ENCODE assay signal across 10 cellular contexts in genomic region chr3:134427400-134428111, GRCh38. TPM values are rescaled to one million over a fixed set of nuclear protein-coding genes. Genes with fewer than 3 reads are reported as not detected.
DNase-seq lines count a peak whose midpoint lies in the region; ATAC-seq and TF ChIP-seq lines count a peak whose summit lies in the region.
"Had no signal": no experiment of that assay in that cellular context is flagged by ENCODE, and none has a peak within 500 bp of the region (broad histone marks: within the 10 kb centered on the region; RNA-seq: fewer than 3 reads in every experiment).

No MANE protein-coding gene starts in this region.

- H3K4me1 Mint-ChIP-seq in activated CD4-positive, alpha-beta T cell treated with anti-CD3 and anti-CD28 coated beads, Interleukin-2, amount 10 ng/mL, durations not matched to agents 24 days and 14 days, result no peaks in the 10 kb centered on the region
- no peaks in the 10 kb centered on the region for H3K4me1 Mint-ChIP-seq in activated CD4-positive, alpha-beta T cell treated with anti-CD3 and anti-CD28 coated beads for 36 hours

- no peak overlapping the region for H3K4me3 Mint-ChIP-seq in activated CD4-positive, alpha-beta T cell treated with anti-CD3 and anti-CD28 coated beads, Interleukin-2, amount 10 ng/mL, durations not matched to agents 24 days and 14 days
- H3K4me3 Mint-ChIP-seq in activated CD4-positive, alpha-beta T cell treated with anti-CD3 and anti-CD28 coated beads for 36 hours, result no peak overlapping the region

- no peaks in the 10 kb centered on the region for H3K9me3 ChIP-seq in WERI-Rb-1 (ENCODE audit: severe bottlenecking)

- TF ChIP-seq CTCF in WERI-Rb-1 (IDR thresholded peaks at IDR 0.05; ENCODE audit: low read depth, low read length), result no peak

- H3K4me3 ChIP-seq in WERI-Rb-1 (ENCODE audit: low read depth, low read length), result no peak overlapping the region

- peak; percentile 40 for DNase-seq in activated CD4-positive, alpha-beta T cell treated with anti-CD3 and anti-CD28 coated beads, Interleukin-2, amount 10 ng/mL, durations not matched to agents 24 days and 14 days
- no peak for DNase-seq in activated CD4-positive, alpha-beta T cell treated with anti-CD3 and anti-CD28 coated beads for 36 hours
- DNase-seq in WERI-Rb-1, result no peak
- peak; percentile 27 for DNase-seq in iPS-NIHi7 (ENCODE audit: extremely low spot score)
- DNase-seq in GDM1 (lab: John Stamatoyannopoulos, UW), result no peak
- DNase-seq in SK-N-DZ (ENCODE audit: low spot score), result no peak
- DNase-seq: MM.1S had no signal

- no peaks in the 10 kb centered on the region for H3K36me3 Mint-ChIP-seq in activated CD4-positive, alpha-beta T cell treated with anti-CD3 and anti-CD28 coated beads, Interleukin-2, amount 10 ng/mL, durations not matched to agents 24 days and 14 days (ENCODE audit: low read depth)
- no peaks in the 10 kb centered on the region for H3K36me3 Mint-ChIP-seq in activated CD4-positive, alpha-beta T cell treated with anti-CD3 and anti-CD28 coated beads for 36 hours (ENCODE audit: low read depth)

- H3K27ac Mint-ChIP-seq in activated CD4-positive, alpha-beta T cell treated with anti-CD3 and anti-CD28 coated beads, Interleukin-2, amount 10 ng/mL, durations not matched to agents 24 days and 14 days, result no peak overlapping the region
- no peak overlapping the region for H3K27ac Mint-ChIP-seq in activated CD4-positive, alpha-beta T cell treated with anti-CD3 and anti-CD28 coated beads for 36 hours

- H3K27me3 Mint-ChIP-seq in activated CD4-positive, alpha-beta T cell treated with anti-CD3 and anti-CD28 coated beads, Interleukin-2, amount 10 ng/mL, durations not matched to agents 24 days and 14 days, result peaks cover 10% of the 10 kb centered on the region
- H3K27me3 Mint-ChIP-seq in activated CD4-positive, alpha-beta T cell treated with anti-CD3 and anti-CD28 coated beads for 36 hours, result peaks cover 6% of the 10 kb centered on the region

- intact Hi-C loops in activated CD4-positive, alpha-beta T cell treated with anti-CD3 and anti-CD28 coated beads, Interleukin-2, amount 10 ng/mL, durations not matched to agents 24 days and 14 days (cut with micrococcal nuclease), result no loop called here
- intact Hi-C loops in activated CD4-positive, alpha-beta T cell treated with anti-CD3 and anti-CD28 coated beads for 36 hours (cut with DNase I, micrococcal nuclease), result no loop called here

- H3K27ac ChIP-seq in WERI-Rb-1 (peak overlapping the region; percentile 84), temporal lobe (ENCODE audit: low read depth, low read length) (peak overlapping the region; percentile 14)
- H3K27ac ChIP-seq: 22Rv1 had no signal

- no peaks in the 10 kb centered on the region for H3K27me3 ChIP-seq in WERI-Rb-1 (ENCODE audit: insufficient read depth, low read depth, severe bottlenecking)

- H3K9me3 Mint-ChIP-seq in activated CD4-positive, alpha-beta T cell treated with anti-CD3 and anti-CD28 coated beads, Interleukin-2, amount 10 ng/mL, durations not matched to agents 24 days and 14 days, result no peaks in the 10 kb centered on the region
- H3K9me3 Mint-ChIP-seq in activated CD4-positive, alpha-beta T cell treated with anti-CD3 and anti-CD28 coated beads for 36 hours (ENCODE audit: low read depth), result no peaks in the 10 kb centered on the region

- ATAC-seq in activated CD4-positive, alpha-beta T cell treated with anti-CD3 and anti-CD28 coated beads for 36 hours, result no peak
- ATAC-seq in HG02981 (IDR thresholded peaks at IDR 0.05; ENCODE audit: unreplicated experiment), result no peak

- POLR2A ChIA-PET in activated CD4-positive, alpha-beta T cell treated with anti-CD3 and anti-CD28 coated beads for 36 hours (lab: Charles Lee), result no interaction called here

- CTCF ChIA-PET in activated CD4-positive, alpha-beta T cell treated with anti-CD3 and anti-CD28 coated beads for 36 hours (lab: Charles Lee), result no interaction called here

- no peaks in the 10 kb centered on the region for H3K36me3 ChIP-seq in WERI-Rb-1

RNA-seq across cellular contexts. Expression of gene AMOTL2, which starts 53.3 kb away (rescaled TPM):
- not detected in 2 replicates for total RNA-seq in activated CD4-positive, alpha-beta T cell treated with anti-CD3 and anti-CD28 coated beads, Interleukin-2, amount 10 ng/mL, durations not matched to agents 24 days and 14 days
- under 1 TPM; 0.32 to 0.42 TPM for total RNA-seq in activated CD4-positive, alpha-beta T cell treated with anti-CD3 and anti-CD28 coated beads for 36 hours
- 46.5 TPM for total RNA-seq in temporal lobe
- polyA plus RNA-seq in SK-N-DZ (2014; cell fraction: cytosol; rRNA removed), result 14.6 and 23.0 TPM in 2 replicates
- 13.4 and 17.3 TPM in 2 replicates for polyA plus RNA-seq in SK-N-DZ (2014; cell fraction: nucleus; rRNA removed)

RNA-seq across cellular contexts. Expression of gene ANAPC13, which starts 58.2 kb away (rescaled TPM):
- 29.7 and 30.0 TPM in 2 replicates for total RNA-seq in activated CD4-positive, alpha-beta T cell treated with anti-CD3 and anti-CD28 coated beads, Interleukin-2, amount 10 ng/mL, durations not matched to agents 24 days and 14 days
- 10 to 100 TPM; 35.9 to 39.7 TPM for total RNA-seq in activated CD4-positive, alpha-beta T cell treated with anti-CD3 and anti-CD28 coated beads for 36 hours
- total RNA-seq in temporal lobe, result 40.8 TPM
- polyA plus RNA-seq in SK-N-DZ (2014; cell fraction: cytosol; rRNA removed), result 143 and 145 TPM in 2 replicates
- 79.6 and 81.3 TPM in 2 replicates for polyA plus RNA-seq in SK-N-DZ (2014; cell fraction: nucleus; rRNA removed)

RNA-seq across cellular contexts. Expression of gene CEP63, which starts 58.3 kb away (rescaled TPM):
- total RNA-seq in activated CD4-positive, alpha-beta T cell treated with anti-CD3 and anti-CD28 coated beads, Interleukin-2, amount 10 ng/mL, durations not matched to agents 24 days and 14 days, result 18.6 and 20.5 TPM in 2 replicates
- 10 to 100 TPM; 21.3 to 25.9 TPM for total RNA-seq in activated CD4-positive, alpha-beta T cell treated with anti-CD3 and anti-CD28 coated beads for 36 hours
- total RNA-seq in temporal lobe, result 29.5 TPM
- 19.1 and 20.7 TPM in 2 replicates for polyA plus RNA-seq in SK-N-DZ (2014; cell fraction: cytosol; rRNA removed)
- polyA plus RNA-seq in SK-N-DZ (2014; cell fraction: nucleus; rRNA removed), result 11.1 and 14.9 TPM in 2 replicates

Comparison
In these comparisons a context has a peak if more than half of its experiments do, and no peak if none do; other contexts are left out.
1. DNase-seq: peak in activated CD4-positive, alpha-beta T cell treated with anti-CD3 and anti-CD28 coated beads, Interleukin-2, amount 10 ng/mL, durations not matched to agents 24 days and 14 days (single experiment) and iPS-NIHi7 (single experiment); none in activated CD4-positive, alpha-beta T cell treated with anti-CD3 and anti-CD28 coated beads for 36 hours (single experiment), WERI-Rb-1 (single experiment), GDM1 (single experiment) and SK-N-DZ (single experiment).
2. RNA of gene AMOTL2, which starts 53.3 kb away (total RNA-seq): 46.5 TPM in temporal lobe (single experiment); 0.32 to 0.42 TPM in activated CD4-positive, alpha-beta T cell treated with anti-CD3 and anti-CD28 coated beads for 36 hours and not detected in activated CD4-positive, alpha-beta T cell treated with anti-CD3 and anti-CD28 coated beads, Interleukin-2, amount 10 ng/mL, durations not matched to agents 24 days and 14 days; every median in the first group is over 10 times any median in the second.